In genomic region chr12:82425241-82425640, GRCh38 we compare ENCODE assay signal across 16 cellular contexts.
DNase-seq lines count a peak whose midpoint lies in the region; TF ChIP-seq lines count a peak whose summit lies in the region.
"Had no signal": no experiment of that assay in that cellular context is flagged by ENCODE, and none has a peak within 500 bp of the region (broad histone marks: within the 10 kb centered on the region; RNA-seq: fewer than 3 reads in every experiment).

No MANE protein-coding gene starts in this region.

- POLR2A ChIA-PET in SK-N-SH (lab: Yijun Ruan, JAX) = no interaction called here

- no peaks in the 10 kb centered on the region for H3K9me2 ChIP-seq in SK-N-SH
- H3K9me2 ChIP-seq in hepatocyte (replicated peaks; ENCODE audit: insufficient read depth) = no peaks in the 10 kb centered on the region
- no peaks in the 10 kb centered on the region for H3K9me2 ChIP-seq in MM.1S (replicated peaks; ENCODE audit: insufficient read depth, low read length)

- H3K79me2 ChIP-seq in SK-N-SH (ENCODE audit: insufficient read depth) (no peaks in the 10 kb centered on the region), hepatocyte (no peaks in the 10 kb centered on the region), MM.1S (ENCODE audit: low read length) (no peaks in the 10 kb centered on the region)

- H3K27ac ChIP-seq in SK-N-SH (ENCODE audit: low read depth in 2 of 2, low read length in 1 of 2) (peak overlapping the region in 1 of 2 experiments; percentile 39; a peak in 1 of 4 replicates), hepatocyte (no peak overlapping the region), MM.1S (ENCODE audit: low read length) (no peak overlapping the region)
- H3K27ac ChIP-seq: dorsolateral prefrontal cortex, neutrophil, skin epidermis had no signal

- no peak overlapping the region for H3K4me3 ChIP-seq in SK-N-SH (ENCODE audit: low read depth in 2 of 2, low read length in 1 of 2)
- no peak overlapping the region for H3K4me3 ChIP-seq in hepatocyte
- H3K4me3 ChIP-seq in MM.1S (ENCODE audit: low read length) = no peak overlapping the region
- H3K4me3 ChIP-seq: dorsolateral prefrontal cortex, skin epidermis had no signal

- peaks cover 0 to 3% of the 10 kb centered on the region in 2 experiments; a peak in 1 of 4 replicates for H3K4me1 ChIP-seq in SK-N-SH (ENCODE audit: control insufficient read depth in 1 of 2, insufficient read depth in 2 of 2, low read depth in 1 of 2, low read length in 1 of 2)
- no peaks in the 10 kb centered on the region for H3K4me1 ChIP-seq in hepatocyte (ENCODE audit: insufficient read depth)
- no peaks in the 10 kb centered on the region for H3K4me1 ChIP-seq in MM.1S (ENCODE audit: low read length)

- TF ChIP-seq CTCF in SK-N-SH (IDR thresholded peaks at IDR 0.05) (no peak), hepatocyte (IDR thresholded peaks at IDR 0.05; ENCODE audit: poor library complexity) (no peak), MM.1S (IDR thresholded peaks at IDR 0.05; ENCODE audit: low read length) (no peak)

- no peak overlapping the region for H2AFZ ChIP-seq in SK-N-SH (ENCODE audit: low read depth)
- no peak overlapping the region for H2AFZ ChIP-seq in hepatocyte
- H2AFZ ChIP-seq in MM.1S (ENCODE audit: low read length) = no peak overlapping the region

- H3K9ac ChIP-seq in SK-N-SH = no peak overlapping the region
- no peak overlapping the region for H3K9ac ChIP-seq in MM.1S (ENCODE audit: low read length)

- H3K4me2 ChIP-seq in SK-N-SH (no peak overlapping the region), hepatocyte (no peak overlapping the region), MM.1S (ENCODE audit: low read depth, low read length) (no peak overlapping the region)

- no peaks in the 10 kb centered on the region for H4K20me1 ChIP-seq in SK-N-SH (ENCODE audit: insufficient read depth)
- no peaks in the 10 kb centered on the region for H4K20me1 ChIP-seq in hepatocyte (ENCODE audit: insufficient read depth, poor library complexity, severe bottlenecking)
- H4K20me1 ChIP-seq in MM.1S (ENCODE audit: insufficient read depth, low read length) = no peaks in the 10 kb centered on the region

- H3F3A ChIP-seq in SK-N-SH (replicated peaks; ENCODE audit: insufficient read depth) = no peaks in the 10 kb centered on the region
- H3F3A ChIP-seq in MM.1S (ENCODE audit: insufficient read depth, low read length) = no peaks in the 10 kb centered on the region

- 59% methylated on average over 2 of the region's 2 CpGs for WGBS in SK-N-SH (ENCODE audit: low lambda C conversion rate)
- WGBS in hepatocyte (ENCODE audit: low lambda C conversion rate, missing lambda C conversion rate) = 45% methylated on average over 2 of the region's 2 CpGs

- no peak for TF ChIP-seq EP300 in SK-N-SH (IDR thresholded peaks at IDR 0.05; ENCODE audit: borderline replicate concordance in 1 of 2, low read depth in 1 of 2, low read length in 1 of 2)

- H3K27me3 ChIP-seq in SK-N-SH (ENCODE audit: insufficient read depth) (no peaks in the 10 kb centered on the region), hepatocyte (no peaks in the 10 kb centered on the region), MM.1S (replicated peaks; ENCODE audit: insufficient read depth, low read length) (no peaks in the 10 kb centered on the region)
- H3K27me3 ChIP-seq: dorsolateral prefrontal cortex, neutrophil had no signal

- no peak for TF ChIP-seq RAD21 in SK-N-SH (IDR thresholded peaks at IDR 0.05; ENCODE audit: low read length)

- DNase-seq in NCI-H748 (lab: John Stamatoyannopoulos, UW; ENCODE audit: unreplicated experiment) (peak; percentile 20), NCI-H748 treated with DMSO at 0.1 percent for 48 hours (lab: John Stamatoyannopoulos, UW) (no peak), SK-N-SH (no peak), fibroblast of peridontal ligament (ENCODE audit: extremely low read depth) (peak; percentile 66), smooth muscle cell of the brain vasculature (ENCODE audit: low read depth, low spot score) (peak; percentile 2), hepatocyte (ENCODE audit: low spot score) (no peak), MM.1S (no peak), NCI-H82 treated with DMSO at 0.1 percent for 48 hours (lab: John Stamatoyannopoulos, UW; ENCODE audit: unreplicated experiment) (no peak)
- DNase-seq: 8988T; dorsolateral prefrontal cortex; H9; immature natural killer cell; NK-92 treated with Interleukin-12 subunit alpha and Interleukin-12 subunit beta, amount 100 ng/mL, for 24 hours; stimulated activated naive CD8-positive, alpha-beta T cell treated with anti-CD3 and anti-CD28 coated beads, Interleukin-15, Interleukin-2, amounts not matched to agents 100 U/mL and 50 U/mL, for 24 hours had no signal

- H3K9me3 ChIP-seq in SK-N-SH (no peaks in the 10 kb centered on the region), hepatocyte (ENCODE audit: low read depth) (no peaks in the 10 kb centered on the region), MM.1S (replicated peaks; ENCODE audit: insufficient read depth, low read length) (no peaks in the 10 kb centered on the region)
- H3K9me3 ChIP-seq: neutrophil had no signal

- CTCF ChIA-PET in SK-N-SH (lab: Yijun Ruan, JAX) = no interaction called here

- H3K36me3 ChIP-seq in SK-N-SH (replicated peaks in 1 of 2; ENCODE audit: control insufficient read depth in 1 of 2, insufficient read depth in 2 of 2, low read length in 1 of 2) (no peaks in the 10 kb centered on the region), hepatocyte (replicated peaks; ENCODE audit: insufficient read depth, low read depth) (no peaks in the 10 kb centered on the region), MM.1S (replicated peaks; ENCODE audit: insufficient read depth, low read length) (no peaks in the 10 kb centered on the region)
- H3K36me3 ChIP-seq: neutrophil had no signal

TF ChIP-seq in SK-N-SH, 30 proteins besides CTCF, POLR2A, EP300 and RAD21:
- peak; percentile 59 for TF ChIP-seq TCF12 (IDR thresholded peaks at IDR 0.05)
- TF ChIP-seq FOSL2 (IDR thresholded peaks at IDR 0.05; ENCODE audit: borderline replicate concordance, low read depth) = peak; percentile 60; the same call in 1 of the 2 replicates
- no peak for TF ChIP-seq REST (IDR thresholded peaks at IDR 0.05; ENCODE audit: low read depth, low read length)
- TF ChIP-seq JUND (IDR thresholded peaks at IDR 0.05) = peak; percentile 54; the same call in 1 of the 2 replicates
- TF ChIP-seq SMC3 (IDR thresholded peaks at IDR 0.05; ENCODE audit: low read depth, low read length) = no peak
- peak; percentile 26 for TF ChIP-seq PBX3 (IDR thresholded peaks at IDR 0.05)
TF ChIP-seq in SK-N-SH: peak in this region for 4.

Comparison
In these comparisons a context has a peak if more than half of its experiments do, and no peak if none do; other contexts are left out.
1. DNase-seq: peak in NCI-H748 (single experiment), fibroblast of peridontal ligament (single experiment) and smooth muscle cell of the brain vasculature (single experiment); none in NCI-H748 treated with DMSO at 0.1 percent for 48 hours (single experiment), SK-N-SH (single experiment), hepatocyte (single experiment), MM.1S (single experiment) and NCI-H82 treated with DMSO at 0.1 percent for 48 hours (single experiment).